16 cellular contexts compared by ENCODE assay signal in the genomic region with DNA sequence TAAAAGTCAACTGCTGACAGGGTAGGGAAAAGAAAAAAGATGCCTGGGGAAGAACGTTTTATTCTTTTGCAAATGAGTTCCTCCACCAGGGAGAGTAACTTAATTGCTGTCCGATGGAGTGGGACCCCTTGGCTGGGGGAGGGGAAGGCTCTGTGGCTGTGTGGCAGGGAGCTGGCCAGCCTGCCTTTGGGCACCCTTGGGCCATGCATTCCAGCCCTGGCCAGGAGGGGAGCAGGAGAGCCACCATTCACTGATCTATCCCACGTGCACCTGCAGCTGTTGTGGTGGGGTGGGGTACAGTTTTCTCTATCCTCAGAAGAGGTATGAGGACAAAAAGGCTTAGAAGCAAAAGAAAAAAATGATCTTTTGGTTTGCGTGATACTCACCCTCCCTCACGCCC.
DNase-seq lines count a peak whose midpoint lies in the region; ATAC-seq and TF ChIP-seq lines count a peak whose summit lies in the region.
"Had no signal": no experiment of that assay in that cellular context is flagged by ENCODE, and none has a peak within 500 bp of the region (broad histone marks: within the 10 kb centered on the region; RNA-seq: fewer than 3 reads in every experiment).

No MANE protein-coding gene starts in this region.

- H3K4me3 ChIP-seq in tibial artery: no peak overlapping the region
- H3K4me3 ChIP-seq: gastroesophageal sphincter had no signal

- H3K36me3 ChIP-seq in tibial artery: no peaks in the 10 kb centered on the region
- H3K36me3 ChIP-seq: gastroesophageal sphincter had no signal

- DNase-seq in DMS 273 (lab: John Stamatoyannopoulos, UW; ENCODE audit: unreplicated experiment): peak; percentile 26
- DNase-seq in DMS 273 treated with DMSO at 0.1 percent for 48 hours (lab: John Stamatoyannopoulos, UW): no peak
- peak; percentile 3 for DNase-seq in NAMALWA (ENCODE audit: low spot score)
- no peak for DNase-seq in foreskin keratinocyte
- DNase-seq in tibial artery: no peak
- no peak for DNase-seq in NCI-H446 treated with DMSO at 0.1 percent for 48 hours (lab: John Stamatoyannopoulos, UW)
- DNase-seq in stimulated activated CD4-positive, alpha-beta T cell treated with anti-CD3 and anti-CD28 coated beads, Interleukin-4, amount 100 ng/mL, for 4 hours: no peak
- DNase-seq: 8988T; activated T-cell treated with anti-CD3 and anti-CD28 coated beads, Interleukin-2, amount 50 U/mL, for 72 hours; CD4-positive, CD25-positive, alpha-beta regulatory T cell; islet precursor cell; midbrain; NCI-H1092; NCI-H774 had no signal

- peak; percentile 17 for TF ChIP-seq CTCF in foreskin keratinocyte (conservative IDR thresholded peaks at IDR 0.05)
- TF ChIP-seq CTCF in tibial artery (IDR thresholded peaks at IDR 0.05): no peak

- H3K4me1 ChIP-seq in foreskin keratinocyte (no peaks in the 10 kb centered on the region), tibial artery (peaks cover 0 to 23% (median 12%) of the 10 kb centered on the region in 4 donors)
- H3K4me1 ChIP-seq: gastroesophageal sphincter had no signal

- ATAC-seq in foreskin keratinocyte: peak; percentile 47
- ATAC-seq in HG03432 (IDR thresholded peaks at IDR 0.05; ENCODE audit: unreplicated experiment): no peak
- ATAC-seq: activated T-cell treated with anti-CD3 and anti-CD28 coated beads, Interleukin-2, amount 50 U/mL, for 72 hours; gastroesophageal sphincter had no signal

- H3K27me3 ChIP-seq in foreskin keratinocyte (peaks cover 4% of the 10 kb centered on the region), tibial artery (no peaks in the 10 kb centered on the region)
- H3K27me3 ChIP-seq: gastroesophageal sphincter had no signal

- H3K9me3 ChIP-seq in tibial artery: no peaks in the 10 kb centered on the region
- H3K9me3 ChIP-seq: gastroesophageal sphincter had no signal

- no peak overlapping the region for H3K27ac ChIP-seq in foreskin keratinocyte
- peak overlapping the region; percentile 10 to 59 for H3K27ac ChIP-seq in tibial artery
- H3K27ac ChIP-seq: gastroesophageal sphincter had no signal

- intact Hi-C loops in tibial artery (cut with DNase I; ENCODE audit: low total_unique reads): no loop called here

Comparison
In these comparisons a context has a peak if more than half of its experiments do, and no peak if none do; other contexts are left out.
1. DNase-seq: peak in DMS 273 (single experiment) and NAMALWA (single experiment); none in DMS 273 treated with DMSO at 0.1 percent for 48 hours (single experiment), foreskin keratinocyte (0 of 2), tibial artery (0 of 2), NCI-H446 treated with DMSO at 0.1 percent for 48 hours (single experiment) and stimulated activated CD4-positive, alpha-beta T cell treated with anti-CD3 and anti-CD28 coated beads, Interleukin-4, amount 100 ng/mL, for 4 hours (0 of 2).